ENCODE assay signal across 19 cellular contexts in genomic region chr11:122210378-122210995, GRCh38.
DNase-seq lines count a peak whose midpoint lies in the region; ATAC-seq and TF ChIP-seq lines count a peak whose summit lies in the region.
"Had no signal": no experiment of that assay in that cellular context is flagged by ENCODE, and none has a peak within 500 bp of the region (broad histone marks: within the 10 kb centered on the region; RNA-seq: fewer than 3 reads in every experiment).

No MANE protein-coding gene starts in this region.

- H3K27ac Mint-ChIP-seq in activated CD4-positive, alpha-beta T cell treated with anti-CD3 and anti-CD28 coated beads for 36 hours: no peak overlapping the region
- H3K27ac Mint-ChIP-seq: activated naive CD4-positive, alpha-beta T cell treated with anti-CD3 and anti-CD28 coated beads, Interleukin-2, amount 50 U/mL, for 72 hours; natural killer cell treated with Interleukin-12 subunit alpha and Interleukin-12 subunit beta and Interleukin-15 and Interleukin-18, amount 100 ng/mL, for 72 hours; stimulated activated naive B cell treated with anti-CD40 and anti-IgM and Interleukin-4, amounts not matched to agents 10 μg/mL and 1 μg/mL and 100 μg/mL, for 72 hours; T-cell had no signal

- RAD21 ChIA-PET in HCT116 (lab: Charles Lee; ENCODE audit: low non-redundant PET in 1 of 2, low total read pairs in 2 of 2, uncharacterized antibody in 2 of 2, unreplicated experiment in 2 of 2): no interaction called here

- H3K9ac ChIP-seq in HCT116 (ENCODE audit: low read length) (peak overlapping the region; percentile 14; the same call in 1 of the 2 replicates), smooth muscle cell (ENCODE audit: low read depth) (no peak overlapping the region)
- H3K9ac ChIP-seq: BLaER1 treated with 17β-estradiol and CSF1 and Interleukin-3, amounts not matched to agents 10 nM and 100 nM had no signal

- H3K36me3 Mint-ChIP-seq in activated CD4-positive, alpha-beta T cell treated with anti-CD3 and anti-CD28 coated beads for 36 hours (ENCODE audit: low read depth): no peaks in the 10 kb centered on the region
- H3K36me3 Mint-ChIP-seq: activated naive CD4-positive, alpha-beta T cell treated with anti-CD3 and anti-CD28 coated beads, Interleukin-2, amount 50 U/mL, for 72 hours; natural killer cell treated with Interleukin-12 subunit alpha and Interleukin-12 subunit beta and Interleukin-15 and Interleukin-18, amount 100 ng/mL, for 72 hours; stimulated activated naive B cell treated with anti-CD40 and anti-IgM and Interleukin-4, amounts not matched to agents 10 μg/mL and 1 μg/mL and 100 μg/mL, for 72 hours; T-cell had no signal

- H3K36me3 ChIP-seq in HCT116 (ENCODE audit: control insufficient read depth in 1 of 2, insufficient read depth in 2 of 2, low read length in 2 of 2): no peaks in the 10 kb centered on the region
- H3K36me3 ChIP-seq in smooth muscle cell (ENCODE audit: low read depth): no peaks in the 10 kb centered on the region
- H3K36me3 ChIP-seq: BLaER1 treated with 17β-estradiol and CSF1 and Interleukin-3, amounts not matched to agents 10 nM and 100 nM had no signal

- POLR2A ChIA-PET in HCT116 (lab: Charles Lee): no interaction called here
- POLR2A ChIA-PET in activated CD4-positive, alpha-beta T cell treated with anti-CD3 and anti-CD28 coated beads for 36 hours (lab: Charles Lee): no interaction called here

- H2AFZ ChIP-seq in HCT116 (ENCODE audit: low read depth, low read length, poor library complexity, severe bottlenecking): peak overlapping the region; percentile 14
- no peak overlapping the region for H2AFZ ChIP-seq in smooth muscle cell (ENCODE audit: low read depth)

- H3K9me3 Mint-ChIP-seq in activated CD4-positive, alpha-beta T cell treated with anti-CD3 and anti-CD28 coated beads for 36 hours (ENCODE audit: low read depth): no peaks in the 10 kb centered on the region
- H3K9me3 Mint-ChIP-seq: activated naive CD4-positive, alpha-beta T cell treated with anti-CD3 and anti-CD28 coated beads, Interleukin-2, amount 50 U/mL, for 72 hours; natural killer cell treated with Interleukin-12 subunit alpha and Interleukin-12 subunit beta and Interleukin-15 and Interleukin-18, amount 100 ng/mL, for 72 hours; stimulated activated naive B cell treated with anti-CD40 and anti-IgM and Interleukin-4, amounts not matched to agents 10 μg/mL and 1 μg/mL and 100 μg/mL, for 72 hours; T-cell had no signal

- H3K4me1 ChIP-seq in HCT116 (ENCODE audit: control insufficient read depth in 1 of 2, insufficient read depth in 2 of 2, low read length in 2 of 2): peaks cover 56 to 58% of the 10 kb centered on the region in 2 experiments
- H3K4me1 ChIP-seq in smooth muscle cell (ENCODE audit: low read depth): no peaks in the 10 kb centered on the region

- TF ChIP-seq RAD21 in HCT116 (IDR thresholded peaks at IDR 0.05; ENCODE audit: low read depth): no peak

- H3K9me3 ChIP-seq in HCT116 (ENCODE audit: control insufficient read depth in 1 of 2, insufficient read depth in 1 of 2, low read depth in 1 of 2, low read length in 2 of 2) (no peaks in the 10 kb centered on the region), smooth muscle cell (replicated peaks; ENCODE audit: low read depth) (no peaks in the 10 kb centered on the region)
- H3K9me3 ChIP-seq: BLaER1 treated with 17β-estradiol and CSF1 and Interleukin-3, amounts not matched to agents 10 nM and 100 nM had no signal

- H3K27me3 Mint-ChIP-seq in activated CD4-positive, alpha-beta T cell treated with anti-CD3 and anti-CD28 coated beads for 36 hours: peaks cover 15% of the 10 kb centered on the region

- CTCF ChIA-PET in HCT116 (lab: Charles Lee): interaction anchor here (2.0 kb wide), 1 partner anchor 295 kb away, joined by 5 read pairs; no protein-coding TSS in a partner anchor
- CTCF ChIA-PET in activated CD4-positive, alpha-beta T cell treated with anti-CD3 and anti-CD28 coated beads for 36 hours (lab: Charles Lee): no interaction called here

- H3K79me2 ChIP-seq in HCT116 (ENCODE audit: insufficient read depth, low read length): no peaks in the 10 kb centered on the region
- no peaks in the 10 kb centered on the region for H3K79me2 ChIP-seq in smooth muscle cell (ENCODE audit: low read depth)

- H3F3A ChIP-seq in smooth muscle cell (ENCODE audit: low read depth): no peaks in the 10 kb centered on the region

- no peak for TF ChIP-seq CTCF in HCT116 (IDR thresholded peaks at IDR 0.05 in 2 of 3, conservative IDR thresholded peaks at IDR 0.05 in 1 of 3; ENCODE audit: borderline replicate concordance in 1 of 3, insufficient read depth in 1 of 3, low read depth in 2 of 3, low read length in 2 of 3)
- no peak for TF ChIP-seq CTCF in smooth muscle cell (IDR thresholded peaks at IDR 0.05; ENCODE audit: borderline replicate concordance, insufficient read depth, poor library complexity, severe bottlenecking)
- TF ChIP-seq CTCF in omental fat pad (IDR thresholded peaks at IDR 0.05): no peak

- DNase-seq in HCT116 (ENCODE audit: low read depth, low spot score): no peak
- no peak for DNase-seq in caudate nucleus (lab: John Stamatoyannopoulos, UW)
- DNase-seq in left lobe of liver (ENCODE audit: low spot score): no peak
- no peak for DNase-seq in smooth muscle cell (lab: John Stamatoyannopoulos, UW; ENCODE audit: unreplicated experiment)
- DNase-seq in activated CD4-positive, alpha-beta T cell treated with anti-CD3 and anti-CD28 coated beads for 36 hours: no peak
- no peak for DNase-seq in DMS 273 (lab: John Stamatoyannopoulos, UW; ENCODE audit: unreplicated experiment)
- DNase-seq in omental fat pad (ENCODE audit: low spot score): no peak
- DNase-seq: activated CD4-positive, CD25-positive, alpha-beta regulatory T cell; activated CD8-positive, alpha-beta memory T cell treated with anti-CD3 and anti-CD28 coated beads, Interleukin-2, amount 50 U/mL, for 4 hours; DMS79; NCI-H510A treated with DMSO at 0.1 percent for 48 hours; stimulated activated naive B cell treated with anti-CD40 and anti-IgM and Interleukin-4, amounts not matched to agents 10 μg/mL and 1 μg/mL and 100 μg/mL, for 72 hours; T-cell had no signal

- ATAC-seq in HCT116 (peak; percentile 17; the same call in 1 of the 2 replicates), left lobe of liver (peak; percentile 29), HG02798 (IDR thresholded peaks at IDR 0.05; ENCODE audit: poor library complexity, unreplicated experiment) (no peak), omental fat pad (ENCODE audit: low FRiP score) (no peak)
- no peak for ATAC-seq in activated CD4-positive, alpha-beta T cell treated with anti-CD3 and anti-CD28 coated beads for 36 hours
- ATAC-seq: activated naive CD4-positive, alpha-beta T cell treated with anti-CD3 and anti-CD28 coated beads, Interleukin-2, amount 50 U/mL, for 72 hours; natural killer cell treated with Interleukin-12 subunit alpha and Interleukin-12 subunit beta and Interleukin-15 and Interleukin-18, amount 100 ng/mL, for 72 hours; Panc1; stimulated activated naive B cell treated with anti-CD40 and anti-IgM and Interleukin-4, amounts not matched to agents 10 μg/mL and 1 μg/mL and 100 μg/mL, for 72 hours; T-cell had no signal

- H3K4me2 ChIP-seq in HCT116 (ENCODE audit: low read length) (peak overlapping the region; percentile 54), smooth muscle cell (no peak overlapping the region)
- H3K4me2 ChIP-seq: BLaER1 treated with 17β-estradiol and CSF1 and Interleukin-3, amounts not matched to agents 10 nM and 100 nM had no signal

- H3K9me2 ChIP-seq in HCT116 (ENCODE audit: insufficient read depth): no peaks in the 10 kb centered on the region

- H3K27ac ChIP-seq in HCT116 (ENCODE audit: low read depth, low read length) (peak overlapping the region; percentile 34), caudate nucleus (ENCODE audit: low read depth, low read length) (peak overlapping the region; percentile 95), smooth muscle cell (ENCODE audit: low read depth) (peak overlapping the region; percentile 23)
- H3K27ac ChIP-seq: BLaER1 treated with 17β-estradiol and CSF1 and Interleukin-3, amounts not matched to agents 10 nM and 100 nM; HL-60 had no signal

- intact Hi-C loops in HCT116 (cut with micrococcal nuclease): no loop called here
- intact Hi-C loops in activated CD4-positive, alpha-beta T cell treated with anti-CD3 and anti-CD28 coated beads for 36 hours (cut with DNase I, micrococcal nuclease): no loop called here

- 39% methylated on average over 2 of the region's 2 CpGs for WGBS in smooth muscle cell (ENCODE audit: low lambda C conversion rate)

- no peak overlapping the region for H3K4me3 ChIP-seq in HCT116 (replicated peaks in 1 of 2; ENCODE audit: low read depth in 1 of 2, low read length in 2 of 2)
- no peak overlapping the region for H3K4me3 ChIP-seq in smooth muscle cell
- H3K4me3 ChIP-seq: BLaER1 treated with 17β-estradiol and CSF1 and Interleukin-3, amounts not matched to agents 10 nM and 100 nM had no signal

- no TSS peak for BruUV-seq in HCT116 (replicated peaks; lab: Mats Ljungman, UMichigan)

- TF ChIP-seq POLR2A in HCT116 (IDR thresholded peaks at IDR 0.05; ENCODE audit: borderline replicate concordance, extremely low read depth, insufficient read depth, insufficient read length): no peak

- H3K4me3 Mint-ChIP-seq in activated CD4-positive, alpha-beta T cell treated with anti-CD3 and anti-CD28 coated beads for 36 hours: no peak overlapping the region
- H3K4me3 Mint-ChIP-seq: natural killer cell treated with Interleukin-12 subunit alpha and Interleukin-12 subunit beta and Interleukin-15 and Interleukin-18, amount 100 ng/mL, for 72 hours; stimulated activated naive B cell treated with anti-CD40 and anti-IgM and Interleukin-4, amounts not matched to agents 10 μg/mL and 1 μg/mL and 100 μg/mL, for 72 hours; T-cell had no signal

- H4K20me1 ChIP-seq in HCT116 (ENCODE audit: insufficient read depth): no peaks in the 10 kb centered on the region
- no peaks in the 10 kb centered on the region for H4K20me1 ChIP-seq in smooth muscle cell (ENCODE audit: low read depth)
- H4K20me1 ChIP-seq: BLaER1 treated with 17β-estradiol and CSF1 and Interleukin-3, amounts not matched to agents 10 nM and 100 nM had no signal

- H3K27me3 ChIP-seq in HCT116 (ENCODE audit: insufficient read depth, low read length) (no peaks in the 10 kb centered on the region), smooth muscle cell (ENCODE audit: low read depth) (no peaks in the 10 kb centered on the region)
- H3K27me3 ChIP-seq: BLaER1 treated with 17β-estradiol and CSF1 and Interleukin-3, amounts not matched to agents 10 nM and 100 nM had no signal

- no peaks in the 10 kb centered on the region for H3K4me1 Mint-ChIP-seq in activated CD4-positive, alpha-beta T cell treated with anti-CD3 and anti-CD28 coated beads for 36 hours
- H3K4me1 Mint-ChIP-seq: stimulated activated naive B cell treated with anti-CD40 and anti-IgM and Interleukin-4, amounts not matched to agents 10 μg/mL and 1 μg/mL and 100 μg/mL, for 72 hours; T-cell had no signal

TF ChIP-seq in HCT116, 20 proteins besides CTCF, POLR2A, EP300 and RAD21 (continues in another document):
- TF ChIP-seq ELF1 (IDR thresholded peaks at IDR 0.05; ENCODE audit: borderline replicate concordance, low read depth) (no peak), JUND (IDR thresholded peaks at IDR 0.05) (0 out of 2 replicates have a peak, but pooled peaks have one; percentile 9), SP1 (IDR thresholded peaks at IDR 0.05; ENCODE audit: low read depth) (peak; percentile 38; the same call in 1 of the 2 replicates), EGR1 (IDR thresholded peaks at IDR 0.05; ENCODE audit: low read depth) (no peak), FOSL1 (IDR thresholded peaks at IDR 0.05; ENCODE audit: low read depth) (peak; percentile 26; the same call in 1 of the 2 replicates)

Comparison
In these comparisons a context has a peak if more than half of its experiments do, and no peak if none do; other contexts are left out.
1. ATAC-seq: peak in HCT116 (single experiment) and left lobe of liver (single experiment); none in activated CD4-positive, alpha-beta T cell treated with anti-CD3 and anti-CD28 coated beads for 36 hours (single experiment), HG02798 (single experiment) and omental fat pad (single experiment).
2. H3K27ac ChIP-seq: peak in every context shown above with its lines; median percentile 95 in caudate nucleus; 34 in HCT116; 23 in smooth muscle cell.